In the genomic region with DNA sequence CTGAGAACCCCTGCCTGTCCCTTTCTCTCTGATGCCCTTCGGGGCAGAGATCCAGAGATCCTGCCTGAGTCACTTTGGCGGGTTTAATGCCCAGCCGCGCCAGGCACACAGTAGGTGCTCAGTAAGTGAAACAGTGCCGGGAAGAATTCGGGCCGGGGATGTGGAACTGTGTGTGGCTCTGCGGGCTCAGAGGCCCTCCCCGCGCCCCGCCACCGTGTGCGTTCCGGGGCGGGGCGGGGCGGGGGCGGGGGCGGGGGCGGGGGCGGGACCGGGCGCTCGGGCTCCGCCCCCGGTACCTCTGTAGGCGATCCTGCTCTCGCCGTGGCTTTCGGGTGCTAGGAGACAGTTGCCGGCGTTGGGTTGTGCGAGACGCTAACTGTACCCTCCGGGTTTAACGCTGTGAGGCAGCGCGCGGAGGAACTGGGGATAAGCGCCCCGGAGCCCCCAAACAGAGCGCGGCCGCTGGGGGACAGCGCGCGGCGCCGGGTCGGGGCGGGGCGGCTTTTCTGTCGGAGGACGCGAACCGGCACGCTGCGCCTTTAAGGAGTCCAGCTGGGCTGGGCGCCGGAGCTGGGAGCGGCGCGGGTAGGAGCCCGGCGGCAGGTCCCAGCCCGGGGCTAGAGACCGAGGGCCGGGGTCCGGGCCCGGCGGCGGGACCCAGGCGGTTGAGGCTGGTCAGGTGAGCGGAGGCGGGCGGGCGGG, we compare ENCODE assay signal across 8 cellular contexts. TPM values are rescaled to one million over a fixed set of nuclear protein-coding genes. Genes with fewer than 3 reads are reported as not detected.
DNase-seq lines count a peak whose midpoint lies in the region; ATAC-seq and TF ChIP-seq lines count a peak whose summit lies in the region.

A gene with protein sequence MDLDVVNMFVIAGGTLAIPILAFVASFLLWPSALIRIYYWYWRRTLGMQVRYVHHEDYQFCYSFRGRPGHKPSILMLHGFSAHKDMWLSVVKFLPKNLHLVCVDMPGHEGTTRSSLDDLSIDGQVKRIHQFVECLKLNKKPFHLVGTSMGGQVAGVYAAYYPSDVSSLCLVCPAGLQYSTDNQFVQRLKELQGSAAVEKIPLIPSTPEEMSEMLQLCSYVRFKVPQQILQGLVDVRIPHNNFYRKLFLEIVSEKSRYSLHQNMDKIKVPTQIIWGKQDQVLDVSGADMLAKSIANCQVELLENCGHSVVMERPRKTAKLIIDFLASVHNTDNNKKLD (plus strand): TSS at position 555 of the 702 bp plus-strand sequence. CDS start 18,795 bp downstream, outside the sequence.

- H3K9me3 ChIP-seq in lower lobe of right lung = no peaks in the 10 kb centered on the region

- intact Hi-C loops in dorsolateral prefrontal cortex (cut with DNase I) (loop anchor here (1.0 to 2.0 kb wide), 5 partner anchors 59 to 229 kb away; a partner anchor contains a TSS), lower lobe of right lung (cut with DNase I) (no loop called here)

- no peaks in the 10 kb centered on the region for H3K27me3 ChIP-seq in dorsolateral prefrontal cortex
- H3K27me3 ChIP-seq in lower lobe of right lung (ENCODE audit: low read depth) = no peaks in the 10 kb centered on the region

- DNase-seq in 8988T (peak; percentile 81), NCI-H2227 (lab: John Stamatoyannopoulos, UW; ENCODE audit: unreplicated experiment) (peak; percentile 76), dorsolateral prefrontal cortex (peak; percentile 63 to 89 (median 71)), lower lobe of right lung (peak; percentile 83)
- DNase-seq in activated CD4-positive, alpha-beta T cell treated with anti-CD3 and anti-CD28 coated beads, Interleukin-2, amount 50 U/mL, for 4 hours = peak; percentile 75
- DNase-seq in stimulated activated CD4-positive, alpha-beta T cell treated with anti-CD3 and anti-CD28 coated beads, TNF-alpha, amount 100 ng/mL, for 4 hours (ENCODE audit: low read depth in 3 of 3) = peak; percentile 61 to 77 (median 71)

- H3K4me3 ChIP-seq in dorsolateral prefrontal cortex (peak within 1 kb of the TSS; percentile 52 to 99 (median 93)), lower lobe of right lung (peak within 1 kb of the TSS; percentile 94)

- TF ChIP-seq POLR2A in GM18505 (IDR thresholded peaks at IDR 0.05; ENCODE audit: borderline replicate concordance, extremely low read depth, insufficient read depth, insufficient read length) = peak; percentile 54

- H3K4me1 ChIP-seq in lower lobe of right lung = peaks cover 15% of the 10 kb centered on the region

- H3K27ac ChIP-seq in dorsolateral prefrontal cortex (peak within 1 kb of the TSS; percentile 80 to 97 (median 92)), lower lobe of right lung (peak within 1 kb of the TSS; percentile 79)

- ATAC-seq in GM18505 (IDR thresholded peaks at IDR 0.05; ENCODE audit: unreplicated experiment) (peak; percentile 72), HG02938 (IDR thresholded peaks at IDR 0.05; ENCODE audit: unreplicated experiment) (peak; percentile 73), lower lobe of right lung (peak; percentile 95 to 97)

- TF ChIP-seq CTCF in dorsolateral prefrontal cortex (IDR thresholded peaks at IDR 0.05 in 54 of 56, conservative IDR thresholded peaks at IDR 0.05 in 2 of 56; ENCODE audit: low read depth in 1 of 56, partially characterized antibody in 56 of 56) (peak; percentile 27 to 93 (median 74)), lower lobe of right lung (IDR thresholded peaks at IDR 0.05) (no peak)

- no peaks in the 10 kb centered on the region for H3K36me3 ChIP-seq in lower lobe of right lung

RNA-seq across cellular contexts. Expression of the gene that starts here (rescaled TPM):
- total RNA-seq in dorsolateral prefrontal cortex = 10 to 100 TPM; 32.0 to 78.5 (median 50.8) TPM
- 16.2 TPM for total RNA-seq in lower lobe of right lung

Comparison
In these comparisons a context has a peak if more than half of its experiments do, and no peak if none do; other contexts are left out.
1. Peak in every context shown above with its lines: DNase-seq, ATAC-seq, H3K4me3 ChIP-seq and H3K27ac ChIP-seq.